ENCODE assay signal across 17 cellular contexts in genomic region chr5:35182541-35183242, GRCh38. TPM values are rescaled to one million over a fixed set of nuclear protein-coding genes. Genes with fewer than 3 reads are reported as not detected.
DNase-seq lines count a peak whose midpoint lies in the region; ATAC-seq and TF ChIP-seq lines count a peak whose summit lies in the region.
"Had no signal": no experiment of that assay in that cellular context is flagged by ENCODE, and none has a peak within 500 bp of the region (broad histone marks: within the 10 kb centered on the region; RNA-seq: fewer than 3 reads in every experiment).

No MANE protein-coding gene starts in this region.

- H3K36me3 Mint-ChIP-seq in WTC11 (no peaks in the 10 kb centered on the region), nephron (ENCODE audit: low read depth) (no peaks in the 10 kb centered on the region)
- H3K36me3 Mint-ChIP-seq: CD4-positive, alpha-beta memory T cell; natural killer cell had no signal

- no peak for TF ChIP-seq CTCF in WTC11 (IDR thresholded peaks at IDR 0.05)
- no peak for TF ChIP-seq CTCF in nephron (IDR thresholded peaks at IDR 0.05; ENCODE audit: unreplicated experiment in 3 of 3)

- no peaks in the 10 kb centered on the region for H3K9me3 Mint-ChIP-seq in WTC11
- H3K9me3 Mint-ChIP-seq in nephron = no peaks in the 10 kb centered on the region
- H3K9me3 Mint-ChIP-seq: activated CD4-positive, alpha-beta T cell treated with anti-CD3 and anti-CD28 coated beads, Interleukin-2, amount 10 ng/mL, durations not matched to agents 7 days and 5 days; CD4-positive, alpha-beta memory T cell; HFFc6; natural killer cell had no signal

- peak; percentile 8 for DNase-seq in AG08395 (ENCODE audit: low spot score)
- no peak for DNase-seq in WTC11 (ENCODE audit: low spot score)
- DNase-seq in activated T-cell treated with anti-CD3 and anti-CD28 coated beads, Interleukin-2, amount 50 U/mL, for 48 hours = no peak
- DNase-seq in T-helper 2 cell = no peak
- no peak for DNase-seq in hepatic stellate cell (ENCODE audit: low spot score)
- no peak for DNase-seq in anterior cingulate cortex (lab: John Stamatoyannopoulos, UW)
- DNase-seq: activated CD8-positive, alpha-beta memory T cell treated with anti-CD3 and anti-CD28 coated beads, Interleukin-2, amount 50 U/mL, for 4 hours; activated effector memory CD4-positive, alpha-beta T cell treated with anti-CD3 and anti-CD28 coated beads, Interleukin-2, amount 50 U/mL, for 16 hours; amniotic stem cell; natural killer cell; NCI-H1436 had no signal

- no peak overlapping the region for H3K4me3 Mint-ChIP-seq in WTC11
- no peak overlapping the region for H3K4me3 Mint-ChIP-seq in nephron
- H3K4me3 Mint-ChIP-seq: activated CD4-positive, alpha-beta T cell treated with anti-CD3 and anti-CD28 coated beads, Interleukin-2, amount 10 ng/mL, durations not matched to agents 7 days and 5 days; CD4-positive, alpha-beta memory T cell; HFFc6; natural killer cell had no signal

- POLR2A ChIA-PET in WTC11 (lab: Charles Lee) = no interaction called here

- H3K27me3 Mint-ChIP-seq in WTC11 (ENCODE audit: low read depth) = no peaks in the 10 kb centered on the region
- no peaks in the 10 kb centered on the region for H3K27me3 Mint-ChIP-seq in nephron (ENCODE audit: low read depth)

- ATAC-seq in GM21825 (IDR thresholded peaks at IDR 0.05; ENCODE audit: unreplicated experiment) (peak; percentile 4), WTC11 (peak; percentile 15)
- ATAC-seq: natural killer cell had no signal

- CTCF ChIA-PET in WTC11 (lab: Charles Lee) = interaction anchor here (0.6 to 2.7 kb wide), 6 partner anchors 16 to 416 kb away, joined by 4 to 9 read pairs (median 4); no protein-coding TSS in a partner anchor

- H3K4me1 Mint-ChIP-seq in WTC11 (peaks cover 11% of the 10 kb centered on the region), nephron (peaks cover 19% of the 10 kb centered on the region)
- H3K4me1 Mint-ChIP-seq: activated CD4-positive, alpha-beta T cell treated with anti-CD3 and anti-CD28 coated beads, Interleukin-2, amount 10 ng/mL, durations not matched to agents 7 days and 5 days; CD4-positive, alpha-beta memory T cell; natural killer cell had no signal

- H3K27ac Mint-ChIP-seq in WTC11 (no peak overlapping the region), nephron (peak overlapping the region; percentile 12 to 61 (median 55))
- H3K27ac Mint-ChIP-seq: activated CD4-positive, alpha-beta T cell treated with anti-CD3 and anti-CD28 coated beads, Interleukin-2, amount 10 ng/mL, durations not matched to agents 7 days and 5 days; CD4-positive, alpha-beta memory T cell; HFFc6; natural killer cell had no signal

TF ChIP-seq in WTC11, 78 proteins besides CTCF, POLR2A, EP300 and RAD21:
- TF ChIP-seq MXD4 (CRISPR knock-in tag; IDR thresholded peaks at IDR 0.05; ENCODE audit: borderline replicate concordance) = no peak
- TF ChIP-seq E2F4 (CRISPR knock-in tag; IDR thresholded peaks at IDR 0.05; ENCODE audit: borderline replicate concordance, low read depth) = no peak
- no peak for TF ChIP-seq NR2C2 (CRISPR knock-in tag; IDR thresholded peaks at IDR 0.05)
- TF ChIP-seq TP53 (CRISPR knock-in tag; IDR thresholded peaks at IDR 0.05) = no peak
TF ChIP-seq in WTC11: peak in this region for 0.

RNA-seq across cellular contexts. Expression of gene PRLR, which starts 47.6 kb away (rescaled TPM):
- total RNA-seq in WTC11 (2021) = 1.9 to 3.2 TPM (median 1.9 TPM) in 3 replicates
- total RNA-seq: activated CD4-positive, alpha-beta T cell treated with anti-CD3 and anti-CD28 coated beads, Interleukin-2, amount 10 ng/mL, durations not matched to agents 7 days and 5 days; CD4-positive, alpha-beta memory T cell; pulmonary artery endothelial cell had no signal
